In the genomic region with DNA sequence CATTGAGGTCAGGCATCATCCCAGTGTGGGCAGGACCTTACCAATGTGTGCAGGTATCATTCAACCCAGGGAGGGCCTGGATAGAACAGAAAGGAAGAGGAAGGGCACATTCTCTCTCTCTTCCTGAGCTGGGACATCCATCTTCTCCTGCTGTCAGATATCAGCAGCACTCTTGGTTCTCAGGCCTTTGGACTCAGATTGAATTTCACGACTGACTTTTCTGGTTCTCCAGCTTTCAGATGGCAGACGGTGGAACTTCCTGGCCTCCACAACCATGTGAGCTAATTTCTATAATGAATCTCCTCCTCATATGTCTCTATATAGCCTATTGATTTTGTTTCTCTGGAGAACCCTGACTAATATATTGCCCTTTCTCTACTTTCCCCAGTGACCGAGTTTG, we compare ENCODE assay signal across 19 cellular contexts.
DNase-seq lines count a peak whose midpoint lies in the region; TF ChIP-seq lines count a peak whose summit lies in the region.
"Had no signal": no experiment of that assay in that cellular context is flagged by ENCODE, and none has a peak within 500 bp of the region (broad histone marks: within the 10 kb centered on the region; RNA-seq: fewer than 3 reads in every experiment).

No MANE protein-coding gene starts in this region.

- H3K9me3 Mint-ChIP-seq in type B pancreatic cell: no peaks in the 10 kb centered on the region
- H3K9me3 Mint-ChIP-seq: H9 had no signal

- H3K9me3 ChIP-seq in MM.1S (replicated peaks; ENCODE audit: insufficient read depth, low read length): no peaks in the 10 kb centered on the region
- H3K9me3 ChIP-seq: BE2C had no signal

- H3K9ac ChIP-seq in MM.1S (ENCODE audit: low read length): no peak overlapping the region

- no peaks in the 10 kb centered on the region for H4K20me1 ChIP-seq in MM.1S (ENCODE audit: insufficient read depth, low read length)

- no peak overlapping the region for H3K27ac ChIP-seq in MM.1S (ENCODE audit: low read length)
- H3K27ac ChIP-seq: SK-N-MC had no signal

- no peak overlapping the region for H3K4me3 ChIP-seq in MM.1S (ENCODE audit: low read length)
- H3K4me3 ChIP-seq: SK-N-MC had no signal

- H3K27me3 ChIP-seq in MM.1S (replicated peaks; ENCODE audit: insufficient read depth, low read length): no peaks in the 10 kb centered on the region
- H3K27me3 ChIP-seq: BE2C had no signal

- H2AFZ ChIP-seq in MM.1S (ENCODE audit: low read length): no peak overlapping the region

- peak overlapping the region; percentile 95 for H3K27ac Mint-ChIP-seq in type B pancreatic cell
- H3K27ac Mint-ChIP-seq: CD4-positive, alpha-beta T cell; H9 had no signal

- peak overlapping the region; percentile 9 for H3K4me3 Mint-ChIP-seq in type B pancreatic cell
- H3K4me3 Mint-ChIP-seq: CD4-positive, alpha-beta T cell; H9 had no signal

- no peaks in the 10 kb centered on the region for H3K9me2 ChIP-seq in MM.1S (replicated peaks; ENCODE audit: insufficient read depth, low read length)

- H3K36me3 Mint-ChIP-seq in type B pancreatic cell: no peaks in the 10 kb centered on the region

- no peaks in the 10 kb centered on the region for H3F3A ChIP-seq in MM.1S (ENCODE audit: insufficient read depth, low read length)

- TF ChIP-seq CTCF in type B pancreatic cell (conservative IDR thresholded peaks at IDR 0.05): no peak
- TF ChIP-seq CTCF in MM.1S (IDR thresholded peaks at IDR 0.05; ENCODE audit: low read length): no peak

- H3K4me2 ChIP-seq in MM.1S (ENCODE audit: low read depth, low read length): no peak overlapping the region

- DNase-seq in NCI-H748 (lab: John Stamatoyannopoulos, UW; ENCODE audit: unreplicated experiment): peak; percentile 33
- DNase-seq in NCI-H748 treated with DMSO at 0.1 percent for 48 hours (lab: John Stamatoyannopoulos, UW): no peak
- DNase-seq in NCI-H510A treated with DMSO at 0.1 percent for 48 hours (lab: John Stamatoyannopoulos, UW): peak; percentile 61
- DNase-seq in left kidney (ENCODE audit: low read depth, low spot score): peak; percentile 50
- no peak for DNase-seq in type B pancreatic cell (ENCODE audit: extremely low spot score, unreplicated experiment)
- no peak for DNase-seq in ACHN
- DNase-seq in MM.1S: no peak
- no peak for DNase-seq in DMS79 treated with DMSO at 0.1 percent for 48 hours (lab: John Stamatoyannopoulos, UW)
- DNase-seq: BE2C; CD4-positive, alpha-beta T cell; DND-41; H9; NCI-H1105; NCI-H1694 treated with DMSO at 0.1 percent for 48 hours; NCI-H2107; NCI-H82; OCI-M1; SHP77 had no signal

- no peaks in the 10 kb centered on the region for H3K4me1 ChIP-seq in MM.1S (ENCODE audit: low read length)
- H3K4me1 ChIP-seq: BE2C had no signal

- in situ Hi-C loops in ACHN (cut with HindIII; ENCODE audit: low pct_ligation_motif_present, low pct_unique_long_range_greater_than_20kb, low sequenced_read_pairs): no loop called here

- peaks cover 28% of the 10 kb centered on the region for H3K27me3 Mint-ChIP-seq in type B pancreatic cell
- H3K27me3 Mint-ChIP-seq: CD4-positive, alpha-beta T cell had no signal

- peaks cover 36% of the 10 kb centered on the region for H3K4me1 Mint-ChIP-seq in type B pancreatic cell (ENCODE audit: unreplicated experiment)
- H3K4me1 Mint-ChIP-seq: H9 had no signal

- no peaks in the 10 kb centered on the region for H3K79me2 ChIP-seq in MM.1S (ENCODE audit: low read length)

- H3K36me3 ChIP-seq in MM.1S (replicated peaks; ENCODE audit: insufficient read depth, low read length): no peaks in the 10 kb centered on the region
- H3K36me3 ChIP-seq: BE2C had no signal

Comparison
In these comparisons a context has a peak if more than half of its experiments do, and no peak if none do; other contexts are left out.
1. DNase-seq: peak in NCI-H748 (single experiment), NCI-H510A treated with DMSO at 0.1 percent for 48 hours (single experiment) and left kidney (single experiment); none in NCI-H748 treated with DMSO at 0.1 percent for 48 hours (single experiment), type B pancreatic cell (single experiment), ACHN (single experiment), MM.1S (single experiment) and DMS79 treated with DMSO at 0.1 percent for 48 hours (single experiment).